In genomic region chr4:53748328-53748772, GRCh38 we compare ENCODE assay signal across 1 cellular context.
TF ChIP-seq lines count a peak whose summit lies in the region.

No MANE protein-coding gene starts in this region.

TF ChIP-seq in GM12878, 131 proteins besides CTCF, POLR2A, EP300 and RAD21 (continued from another document):
- TF ChIP-seq BCL11A (IDR thresholded peaks at IDR 0.05; ENCODE audit: low read depth, low read length) (peak; percentile 83; the same call in 1 of the 2 replicates), SPI1 (IDR thresholded peaks at IDR 0.05; ENCODE audit: borderline replicate concordance, insufficient read depth, low read depth, low read length) (peak; percentile 98), E2F4 (IDR thresholded peaks at IDR 0.05; ENCODE audit: low read depth, low read length) (no peak), PML (IDR thresholded peaks at IDR 0.05; ENCODE audit: low read length) (peak; percentile 40; the same call in 1 of the 2 replicates), CHD2 (IDR thresholded peaks at IDR 0.05; ENCODE audit: borderline replicate concordance, low read depth, low read length) (no peak), JUNB (IDR thresholded peaks at IDR 0.05) (no peak), USF2 (IDR thresholded peaks at IDR 0.05; ENCODE audit: borderline replicate concordance, low read depth, low read length) (peak; percentile 7; the same call in 1 of the 2 replicates), SMC3 (IDR thresholded peaks at IDR 0.05; ENCODE audit: borderline replicate concordance, low read length) (peak; percentile 25; the same call in 1 of the 2 replicates), PKNOX1 (IDR thresholded peaks at IDR 0.05) (peak; percentile 58; the same call in 1 of the 2 replicates), YY1 (IDR thresholded peaks at IDR 0.05; ENCODE audit: low read depth, low read length) (peak; percentile 38; the same call in 1 of the 2 replicates), BHLHE40 (IDR thresholded peaks at IDR 0.05; ENCODE audit: borderline replicate concordance in 1 of 2, low read depth in 2 of 2, low read length in 1 of 2) (peak in 1 of 2 experiments; percentile 37; a peak in 3 of 4 replicates), MTA3 (IDR thresholded peaks at IDR 0.05; ENCODE audit: borderline replicate concordance, low read length) (peak; percentile 91; the same call in 1 of the 2 replicates), ETV6 (conservative IDR thresholded peaks at IDR 0.05 in 1 of 2, IDR thresholded peaks at IDR 0.05 in 1 of 2; ENCODE audit: borderline replicate concordance in 1 of 2, low read depth in 1 of 2) (peak in 1 of 2 experiments; percentile 89; a peak in 2 of 4 replicates), TCF12 (IDR thresholded peaks at IDR 0.05; ENCODE audit: low read depth, low read length) (peak; percentile 100), STAT1 (conservative IDR thresholded peaks at IDR 0.05) (0 out of 2 replicates have a peak, but pooled peaks have one; percentile 39), CREB1 (IDR thresholded peaks at IDR 0.05; ENCODE audit: low read depth) (peak; percentile 49; the same call in 1 of the 2 replicates), RELB (IDR thresholded peaks at IDR 0.05; ENCODE audit: low read depth) (peak; percentile 53; the same call in 1 of the 2 replicates), ZNF687 (IDR thresholded peaks at IDR 0.05) (no peak), SP1 (IDR thresholded peaks at IDR 0.05; ENCODE audit: low read depth, low read length) (peak; percentile 64), RUNX3 (IDR thresholded peaks at IDR 0.05; ENCODE audit: low read length) (peak; percentile 94), CBX5 (IDR thresholded peaks at IDR 0.05; ENCODE audit: low read depth) (peak; percentile 100), ATF2 (IDR thresholded peaks at IDR 0.05; ENCODE audit: low read length) (peak; percentile 82; the same call in 1 of the 2 replicates), NKRF (conservative IDR thresholded peaks at IDR 0.05) (no peak), SKIL (IDR thresholded peaks at IDR 0.05; ENCODE audit: low read depth, poor library complexity, severe bottlenecking) (peak; percentile 88), GABPA (IDR thresholded peaks at IDR 0.05; ENCODE audit: low read depth) (peak; percentile 70), FOXK2 (IDR thresholded peaks at IDR 0.05) (no peak), SIX5 (IDR thresholded peaks at IDR 0.05; ENCODE audit: low read depth, low read length, severe bottlenecking) (no peak), NR2F1 (conservative IDR thresholded peaks at IDR 0.05) (peak; percentile 69), MTA2 (IDR thresholded peaks at IDR 0.05; ENCODE audit: low read depth) (peak; percentile 73; the same call in 1 of the 2 replicates), ZNF207 (IDR thresholded peaks at IDR 0.05; ENCODE audit: borderline replicate concordance) (no peak), BACH1 (IDR thresholded peaks at IDR 0.05; ENCODE audit: borderline replicate concordance) (no peak), IKZF1 (conservative IDR thresholded peaks at IDR 0.05) (peak; percentile 86), MEF2B (IDR thresholded peaks at IDR 0.05; ENCODE audit: partially characterized antibody, poor library complexity, severe bottlenecking) (peak; percentile 65), EED (IDR thresholded peaks at IDR 0.05; ENCODE audit: low read depth) (peak; percentile 91), IKZF2 (IDR thresholded peaks at IDR 0.05) (peak; percentile 84 to 92), DPF2 (IDR thresholded peaks at IDR 0.05) (peak; percentile 94), ATF7 (IDR thresholded peaks at IDR 0.05; ENCODE audit: low read depth) (peak; percentile 31; the same call in 1 of the 2 replicates), IRF4 (IDR thresholded peaks at IDR 0.05; ENCODE audit: low read depth, low read length) (peak; percentile 96), LARP7 (IDR thresholded peaks at IDR 0.05) (no peak), SREBF1 (IDR thresholded peaks at IDR 0.05; ENCODE audit: low read length) (no peak), CREM (IDR thresholded peaks at IDR 0.05; ENCODE audit: low read depth) (peak; percentile 79), NFIC (IDR thresholded peaks at IDR 0.05; ENCODE audit: low read depth, low read length) (peak; percentile 89), NBN (IDR thresholded peaks at IDR 0.05) (peak; percentile 70), MEF2A (IDR thresholded peaks at IDR 0.05; ENCODE audit: insufficient read depth, low read depth, low read length) (peak; percentile 67), PRDM15 (CRISPR knock-in tag; IDR thresholded peaks at IDR 0.05) (no peak), ESRRA (IDR thresholded peaks at IDR 0.05; ENCODE audit: low read length) (no peak)
TF ChIP-seq in GM12878: peak in this region for 49.
